Comparison of ENCODE assay signal across 8 cellular contexts in genomic region chrX:40154853-40155616, GRCh38. TPM values are rescaled to one million over a fixed set of nuclear protein-coding genes. Genes with fewer than 3 reads are reported as not detected.
DNase-seq lines count a peak whose midpoint lies in the region; ATAC-seq, FAIRE-seq and TF ChIP-seq lines count a peak whose summit lies in the region.

No MANE protein-coding gene starts in this region.

- peaks cover 0 to 4% (median 1%) of the 10 kb centered on the region in 4 donors for H3K27me3 ChIP-seq in pancreas

- no peak for TF ChIP-seq CTCF in pancreas (IDR thresholded peaks at IDR 0.05)

- H3K4me3 ChIP-seq in pancreas: peak overlapping the region; percentile 15 to 47 (median 31)

- no peaks in the 10 kb centered on the region for H3K9me3 Mint-ChIP-seq in activated CD8-positive, alpha-beta T cell treated with anti-CD3 and anti-CD28 coated beads, Interleukin-2, amount 10 ng/mL, durations not matched to agents 7 days and 5 days (ENCODE audit: insufficient read depth)

- H3K4me3 Mint-ChIP-seq in activated CD8-positive, alpha-beta T cell treated with anti-CD3 and anti-CD28 coated beads, Interleukin-2, amount 10 ng/mL, durations not matched to agents 7 days and 5 days: peak overlapping the region; percentile 75

- peak overlapping the region; percentile 69 for H3K27ac Mint-ChIP-seq in activated CD8-positive, alpha-beta T cell treated with anti-CD3 and anti-CD28 coated beads, Interleukin-2, amount 10 ng/mL, durations not matched to agents 7 days and 5 days

- peaks cover 23% of the 10 kb centered on the region for H3K4me1 Mint-ChIP-seq in activated CD8-positive, alpha-beta T cell treated with anti-CD3 and anti-CD28 coated beads, Interleukin-2, amount 10 ng/mL, durations not matched to agents 7 days and 5 days (ENCODE audit: low read depth)

- POLR2A ChIA-PET in activated CD8-positive, alpha-beta T cell treated with anti-CD3 and anti-CD28 coated beads, Interleukin-2, amount 10 ng/mL, durations not matched to agents 7 days and 5 days (lab: Charles Lee): interaction anchor here (1.7 to 3.0 kb wide), 2 partner anchors 50 to 58 kb away, joined by 6 to 9 read pairs; partner anchors contain the start of gene BCOR

- H3K36me3 Mint-ChIP-seq in activated CD8-positive, alpha-beta T cell treated with anti-CD3 and anti-CD28 coated beads, Interleukin-2, amount 10 ng/mL, durations not matched to agents 7 days and 5 days (ENCODE audit: low read depth): no peaks in the 10 kb centered on the region

- 2 to 3% methylated on average over 64 to 66 of the region's 73 CpGs for WGBS in pancreas, 2 donors

- H3K9me3 ChIP-seq in pancreas: no peaks in the 10 kb centered on the region

- peaks cover 0 to 3% (median 0%) of the 10 kb centered on the region in 3 donors for H3K4me1 ChIP-seq in pancreas

- no peaks in the 10 kb centered on the region for H3K27me3 Mint-ChIP-seq in activated CD8-positive, alpha-beta T cell treated with anti-CD3 and anti-CD28 coated beads, Interleukin-2, amount 10 ng/mL, durations not matched to agents 7 days and 5 days (ENCODE audit: low read depth)

- H3K27ac ChIP-seq in pancreas: peak overlapping the region; percentile 31 to 73 (median 41)

- H3K36me3 ChIP-seq in pancreas: no peaks in the 10 kb centered on the region

- ATAC-seq in activated CD8-positive, alpha-beta T cell treated with anti-CD3 and anti-CD28 coated beads, Interleukin-2, amount 10 ng/mL, durations not matched to agents 7 days and 5 days: no peak
- peak; percentile 26 to 57 (median 44) for ATAC-seq in pancreas

- no peak for FAIRE-seq in pancreas (lab: Jason Lieb, UNC)

- DNase-seq in NCI-H1694 treated with DMSO at 0.1 percent for 48 hours (lab: John Stamatoyannopoulos, UW): peak; percentile 41
- no peak for DNase-seq in NCI-H1694 (lab: John Stamatoyannopoulos, UW)
- peak; percentile 32 to 51 for DNase-seq in NCI-H1930 (lab: John Stamatoyannopoulos, UW)
- DNase-seq in activated CD8-positive, alpha-beta T cell treated with anti-CD3 and anti-CD28 coated beads, Interleukin-2, amount 10 ng/mL, durations not matched to agents 7 days and 5 days: no peak
- peak; percentile 43 for DNase-seq in globus pallidus (ENCODE audit: low spot score)
- DNase-seq in pancreas: peak; percentile 59 to 77 (median 67)
- DNase-seq in stimulated activated CD8-positive, alpha-beta memory T cell treated with anti-CD3 and anti-CD28 coated beads, Interleukin-4, amount 100 ng/mL, for 48 hours: no peak
- no peak for DNase-seq in DMS79 (lab: John Stamatoyannopoulos, UW)

- intact Hi-C loops in pancreas (cut with DNase I): loop anchor here in 1 of 3 donors (10.0 kb wide), 1 partner anchor 50 kb away; no protein-coding TSS in a partner anchor

- CTCF ChIA-PET in activated CD8-positive, alpha-beta T cell treated with anti-CD3 and anti-CD28 coated beads, Interleukin-2, amount 10 ng/mL, durations not matched to agents 7 days and 5 days (lab: Charles Lee): no interaction called here

RNA-seq across cellular contexts. Expression of gene BCOR, which starts 57.3 kb away (rescaled TPM):
- total RNA-seq in activated CD8-positive, alpha-beta T cell treated with anti-CD3 and anti-CD28 coated beads, Interleukin-2, amount 10 ng/mL, durations not matched to agents 7 days and 5 days: 10 to 100 TPM; 41.5 to 45.5 TPM
- 10 to 100 TPM in 5 of 6 donors, 1 to 10 TPM in 1; 9.8 to 18.4 (median 13.2) TPM for total RNA-seq in pancreas
- 10 to 100 TPM in 1 of 2 donors, 1 to 10 TPM in 1; 6.3 to 14.3 TPM for polyA plus RNA-seq in pancreas

Comparison
In these comparisons a context has a peak if more than half of its experiments do, and no peak if none do; other contexts are left out.
1. DNase-seq: peak in NCI-H1694 treated with DMSO at 0.1 percent for 48 hours (single experiment), NCI-H1930 (2 of 2), globus pallidus (single experiment) and pancreas (6 of 6); none in NCI-H1694 (single experiment), activated CD8-positive, alpha-beta T cell treated with anti-CD3 and anti-CD28 coated beads, Interleukin-2, amount 10 ng/mL, durations not matched to agents 7 days and 5 days (single experiment), stimulated activated CD8-positive, alpha-beta memory T cell treated with anti-CD3 and anti-CD28 coated beads, Interleukin-4, amount 100 ng/mL, for 48 hours (single experiment) and DMS79 (single experiment).